In genomic region chr2:237474931-237475703, GRCh38 we compare ENCODE assay signal across 1 cellular context.
TF ChIP-seq lines count a peak whose summit lies in the region.

No MANE protein-coding gene starts in this region.

TF ChIP-seq in HepG2, 621 proteins besides CTCF, POLR2A, EP300 and RAD21 (continued from another document and continues in another):
- no peak for TF ChIP-seq ZBTB49 (CRISPR knock-in tag; IDR thresholded peaks at IDR 0.05; ENCODE audit: borderline replicate concordance)
- TF ChIP-seq NBN (conservative IDR thresholded peaks at IDR 0.05) = no peak
- 0 out of 2 replicates have a peak, but pooled peaks have one; percentile 46 for TF ChIP-seq ZNF879 (CRISPR knock-in tag; IDR thresholded peaks at IDR 0.05)
- no peak for TF ChIP-seq TIGD3 (CRISPR knock-in tag; IDR thresholded peaks at IDR 0.05; ENCODE audit: borderline replicate concordance)
- peak; percentile 90 for TF ChIP-seq HOXA3 (CRISPR knock-in tag; IDR thresholded peaks at IDR 0.05)
- no peak for TF ChIP-seq ZNF329 (CRISPR knock-in tag; IDR thresholded peaks at IDR 0.05; ENCODE audit: low read depth)
- TF ChIP-seq ZNF275 (CRISPR knock-in tag; IDR thresholded peaks at IDR 0.05; ENCODE audit: borderline replicate concordance) = 0 out of 2 replicates have a peak, but pooled peaks have one; percentile 44
- no peak for TF ChIP-seq ELK4 (CRISPR knock-in tag; IDR thresholded peaks at IDR 0.05; ENCODE audit: borderline replicate concordance)
- no peak for TF ChIP-seq CSRNP2 (CRISPR knock-in tag; conservative IDR thresholded peaks at IDR 0.05; ENCODE audit: low read depth)
- peak; percentile 67 for TF ChIP-seq ZSCAN21 (CRISPR knock-in tag; IDR thresholded peaks at IDR 0.05; ENCODE audit: borderline replicate concordance)
- no peak for TF ChIP-seq GPBP1L1 (CRISPR knock-in tag; IDR thresholded peaks at IDR 0.05)
- no peak for TF ChIP-seq ZNF484 (CRISPR knock-in tag; IDR thresholded peaks at IDR 0.05; ENCODE audit: borderline replicate concordance, low read depth)
- no peak for TF ChIP-seq ATF3 (CRISPR knock-in tag; IDR thresholded peaks at IDR 0.05)
- 0 out of 2 replicates have a peak, but pooled peaks have one; percentile 57 for TF ChIP-seq ZNF639 (CRISPR knock-in tag; conservative IDR thresholded peaks at IDR 0.05)
- TF ChIP-seq ZNF510 (CRISPR knock-in tag; IDR thresholded peaks at IDR 0.05; ENCODE audit: low read depth) = no peak
- TF ChIP-seq ELF4 (CRISPR knock-in tag; IDR thresholded peaks at IDR 0.05; ENCODE audit: borderline replicate concordance) = no peak
- TF ChIP-seq THRA (CRISPR knock-in tag; IDR thresholded peaks at IDR 0.05; ENCODE audit: borderline replicate concordance) = 0 out of 2 replicates have a peak, but pooled peaks have one; percentile 54
- TF ChIP-seq ZNF589 (CRISPR knock-in tag; conservative IDR thresholded peaks at IDR 0.05) = no peak
- no peak for TF ChIP-seq MATR3 (CRISPR knock-in tag; IDR thresholded peaks at IDR 0.05)
- no peak for TF ChIP-seq HOXA5 (CRISPR knock-in tag; IDR thresholded peaks at IDR 0.05)
- no peak for TF ChIP-seq ZNF773 (CRISPR knock-in tag; IDR thresholded peaks at IDR 0.05; ENCODE audit: borderline replicate concordance)
- no peak; the same call in 1 of the 2 replicates for TF ChIP-seq NAIF1 (CRISPR knock-in tag; IDR thresholded peaks at IDR 0.05; ENCODE audit: borderline replicate concordance)
- peak; percentile 60; the same call in 1 of the 2 replicates for TF ChIP-seq MAX (IDR thresholded peaks at IDR 0.05)
- no peak for TF ChIP-seq ZNF619 (CRISPR knock-in tag; IDR thresholded peaks at IDR 0.05)
- peak; percentile 80 for TF ChIP-seq TAF15 (IDR thresholded peaks at IDR 0.05; ENCODE audit: low read depth, low read length, poor library complexity, severe bottlenecking)
- peak; percentile 70; the same call in 1 of the 2 replicates for TF ChIP-seq YEATS2 (CRISPR knock-in tag; IDR thresholded peaks at IDR 0.05; ENCODE audit: borderline replicate concordance)
- TF ChIP-seq FOXA1 (IDR thresholded peaks at IDR 0.05) = no peak
- TF ChIP-seq FOXA1 (CRISPR knock-in tag; IDR thresholded peaks at IDR 0.05) = no peak
- TF ChIP-seq ZNF605 (CRISPR knock-in tag; IDR thresholded peaks at IDR 0.05) = peak; percentile 69; the same call in 1 of the 2 replicates
- peak; percentile 53; the same call in 1 of the 2 replicates for TF ChIP-seq KAT7 (CRISPR knock-in tag; IDR thresholded peaks at IDR 0.05; ENCODE audit: borderline replicate concordance)
- TF ChIP-seq ZFP41 (CRISPR knock-in tag; IDR thresholded peaks at IDR 0.05; ENCODE audit: borderline replicate concordance) = no peak
- no peak; the same call in none of the 2 replicates for TF ChIP-seq HOXA9 (CRISPR knock-in tag; IDR thresholded peaks at IDR 0.05; ENCODE audit: borderline replicate concordance)
- no peak for TF ChIP-seq BHLHE40 (IDR thresholded peaks at IDR 0.05; ENCODE audit: low read length)
- TF ChIP-seq ZNF704 (CRISPR knock-in tag; IDR thresholded peaks at IDR 0.05; ENCODE audit: borderline replicate concordance) = peak; percentile 83; the same call in 1 of the 2 replicates
- TF ChIP-seq ZNF230 (CRISPR knock-in tag; IDR thresholded peaks at IDR 0.05) = peak; percentile 88
- no peak for TF ChIP-seq DMTF1 (CRISPR knock-in tag; IDR thresholded peaks at IDR 0.05)
- peak; percentile 67 for TF ChIP-seq ZNF687 (CRISPR knock-in tag; IDR thresholded peaks at IDR 0.05)
- no peak; the same call in 1 of the 2 replicates for TF ChIP-seq SNAI1 (CRISPR knock-in tag; IDR thresholded peaks at IDR 0.05; ENCODE audit: borderline replicate concordance)
